24 cellular contexts compared by ENCODE assay signal in genomic region chr3:127147291-127147905, GRCh38. TPM values are rescaled to one million over a fixed set of nuclear protein-coding genes. Genes with fewer than 3 reads are reported as not detected.
DNase-seq lines count a peak whose midpoint lies in the region; TF ChIP-seq lines count a peak whose summit lies in the region.
"Had no signal": no experiment of that assay in that cellular context is flagged by ENCODE, and none has a peak within 500 bp of the region (broad histone marks: within the 10 kb centered on the region; RNA-seq: fewer than 3 reads in every experiment).

No MANE protein-coding gene starts in this region.

- no peak overlapping the region for H3K27ac ChIP-seq in spleen
- H3K27ac ChIP-seq: A549; BLaER1 treated with 17β-estradiol and CSF1 and Interleukin-3, amounts not matched to agents 10 nM and 100 nM; GM23248 had no signal

- H3K27me3 ChIP-seq in spleen (replicated peaks in 1 of 7): peaks cover 0 to 6% (median 0%) of the 10 kb centered on the region in 7 donors
- H3K27me3 ChIP-seq: BE2C; BLaER1 treated with 17β-estradiol and CSF1 and Interleukin-3, amounts not matched to agents 10 nM and 100 nM had no signal

- peaks cover 3% of the 10 kb centered on the region for H3K36me3 Mint-ChIP-seq in chondrocyte (ENCODE audit: low read depth)
- H3K36me3 Mint-ChIP-seq: CD14-positive monocyte; CD8-positive, alpha-beta memory T cell had no signal

- TF ChIP-seq POLR2A in spleen (IDR thresholded peaks at IDR 0.05): no peak

- no peaks in the 10 kb centered on the region for H3K4me1 Mint-ChIP-seq in chondrocyte (ENCODE audit: low read depth)
- H3K4me1 Mint-ChIP-seq: CD14-positive monocyte; CD8-positive, alpha-beta memory T cell had no signal

- no peak overlapping the region for H3K4me3 Mint-ChIP-seq in chondrocyte (ENCODE audit: unreplicated experiment)
- H3K4me3 Mint-ChIP-seq: CD14-positive monocyte; CD4-positive, alpha-beta T cell; CD8-positive, alpha-beta memory T cell had no signal

- intact Hi-C loops in spleen (cut with DNase I; ENCODE audit: low total_unique reads): no loop called here

- no peaks in the 10 kb centered on the region for H3K4me1 ChIP-seq in spleen
- H3K4me1 ChIP-seq: A549; BLaER1 treated with 17β-estradiol and CSF1 and Interleukin-3, amounts not matched to agents 10 nM and 100 nM had no signal

- no peak overlapping the region for H3K4me3 ChIP-seq in spleen
- H3K4me3 ChIP-seq: A549; BLaER1 treated with 17β-estradiol and CSF1 and Interleukin-3, amounts not matched to agents 10 nM and 100 nM; GM12878; GM23248 had no signal

- H3K9me3 Mint-ChIP-seq in chondrocyte (ENCODE audit: low read depth): peaks cover 10% of the 10 kb centered on the region
- H3K9me3 Mint-ChIP-seq: CD4-positive, alpha-beta T cell had no signal

- peaks cover 0 to 6% (median 0%) of the 10 kb centered on the region in 8 donors for H3K9me3 ChIP-seq in spleen
- H3K9me3 ChIP-seq: A549, BE2C had no signal

- 72 to 81% (median 79%) methylated on average over 8 of the region's 8 CpGs for WGBS in spleen, 5 donors

- no peaks in the 10 kb centered on the region for H3K36me3 ChIP-seq in spleen
- H3K36me3 ChIP-seq: BE2C; BLaER1 treated with 17β-estradiol and CSF1 and Interleukin-3, amounts not matched to agents 10 nM and 100 nM had no signal

- H3K27ac Mint-ChIP-seq in chondrocyte (ENCODE audit: unreplicated experiment): no peak overlapping the region
- H3K27ac Mint-ChIP-seq: CD14-positive monocyte; CD4-positive, alpha-beta T cell; CD8-positive, alpha-beta memory T cell had no signal

- peaks cover 31% of the 10 kb centered on the region for H3K27me3 Mint-ChIP-seq in chondrocyte (ENCODE audit: low read depth)

- TF ChIP-seq CTCF in chondrocyte (IDR thresholded peaks at IDR 0.05) (no peak), spleen (IDR thresholded peaks at IDR 0.05 in 8 of 11, conservative IDR thresholded peaks at IDR 0.05 in 3 of 11) (no peak)

- peak; percentile 37 for DNase-seq in chondrocyte (ENCODE audit: low spot score)
- DNase-seq in mesenteric fat pad (ENCODE audit: low spot score): peak; percentile 65
- peak; percentile 41 for DNase-seq in spleen
- DNase-seq in HuH-7.5 (ENCODE audit: low spot score): no peak
- DNase-seq in NCI-H1417 (lab: John Stamatoyannopoulos, UW): no peak
- DNase-seq in germinal center (ENCODE audit: low spot score): no peak
- DNase-seq: 8988T; ACHN; AML-193; BE2C; CD8-positive, alpha-beta memory T cell; DMS 273 treated with DMSO at 0.1 percent for 48 hours; DMS79; EL; GDM1; GM23248; H7; HCEC 1CT had no signal

RNA-seq across cellular contexts. Expression of gene PRR23E, which starts 45.5 kb away (rescaled TPM):
- not detected in 3 replicates for total RNA-seq in chondrocyte
- total RNA-seq in mesenteric fat pad: not detected
- total RNA-seq in spleen: not detected
- polyA plus RNA-seq in spleen: not detected
- total RNA-seq: CD4-positive, alpha-beta T cell; CD8-positive, alpha-beta memory T cell; GM12878; GM23248; H1; H7 had no signal
- polyA plus RNA-seq: A549; CD14-positive monocyte; CD8-positive, alpha-beta memory T cell; GM12878; GM23248; H1 had no signal

Comparison
In these comparisons a context has a peak if more than half of its experiments do, and no peak if none do; other contexts are left out.
1. DNase-seq: peak in chondrocyte (single experiment), mesenteric fat pad (single experiment) and spleen (single experiment); none in HuH-7.5 (single experiment), NCI-H1417 (0 of 3) and germinal center (single experiment).